1 cellular context compared by ENCODE assay signal in the genomic region with DNA sequence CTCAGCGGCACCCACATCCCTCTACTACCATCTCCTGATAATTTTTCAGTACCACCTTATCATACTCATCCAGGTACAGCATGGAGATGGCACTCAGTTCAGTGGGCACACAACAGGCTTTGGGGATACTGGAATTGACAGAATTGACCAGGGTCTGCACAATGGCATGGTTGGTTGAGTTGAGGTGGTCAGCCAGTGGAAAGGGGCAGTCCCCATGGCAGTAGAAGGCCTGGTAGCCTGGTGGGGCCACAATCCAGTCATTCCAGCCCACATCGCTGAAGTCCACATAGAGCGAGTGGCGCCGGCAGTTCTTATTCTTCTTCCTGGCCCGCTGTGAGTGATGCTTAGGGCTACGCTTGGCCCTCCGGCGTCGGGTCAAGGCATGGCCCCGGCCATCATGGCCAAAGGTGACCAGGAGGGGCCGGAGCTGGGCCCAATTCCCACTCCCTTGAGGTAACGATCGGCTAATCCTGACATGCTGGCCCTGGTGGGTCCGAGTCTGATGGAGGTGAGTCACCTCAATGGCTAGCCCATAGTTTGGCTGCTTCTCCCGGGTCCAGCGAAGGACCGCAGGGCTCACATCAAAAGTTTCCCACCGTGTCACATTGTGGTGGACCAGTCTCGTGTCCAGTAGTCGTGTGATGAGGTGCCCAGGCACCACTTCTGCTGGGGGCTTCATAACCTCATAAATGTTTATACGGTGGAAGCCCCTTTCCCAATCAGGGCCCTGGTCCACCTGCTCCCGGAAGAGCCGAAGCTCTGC.
TF ChIP-seq lines count a peak whose summit lies in the region.

No MANE protein-coding gene starts in this region.

TF ChIP-seq in HepG2, 621 proteins besides CTCF, POLR2A, EP300 and RAD21:
- no peak for TF ChIP-seq ZNF230 (CRISPR knock-in tag; IDR thresholded peaks at IDR 0.05)
- TF ChIP-seq, protein P1, sequence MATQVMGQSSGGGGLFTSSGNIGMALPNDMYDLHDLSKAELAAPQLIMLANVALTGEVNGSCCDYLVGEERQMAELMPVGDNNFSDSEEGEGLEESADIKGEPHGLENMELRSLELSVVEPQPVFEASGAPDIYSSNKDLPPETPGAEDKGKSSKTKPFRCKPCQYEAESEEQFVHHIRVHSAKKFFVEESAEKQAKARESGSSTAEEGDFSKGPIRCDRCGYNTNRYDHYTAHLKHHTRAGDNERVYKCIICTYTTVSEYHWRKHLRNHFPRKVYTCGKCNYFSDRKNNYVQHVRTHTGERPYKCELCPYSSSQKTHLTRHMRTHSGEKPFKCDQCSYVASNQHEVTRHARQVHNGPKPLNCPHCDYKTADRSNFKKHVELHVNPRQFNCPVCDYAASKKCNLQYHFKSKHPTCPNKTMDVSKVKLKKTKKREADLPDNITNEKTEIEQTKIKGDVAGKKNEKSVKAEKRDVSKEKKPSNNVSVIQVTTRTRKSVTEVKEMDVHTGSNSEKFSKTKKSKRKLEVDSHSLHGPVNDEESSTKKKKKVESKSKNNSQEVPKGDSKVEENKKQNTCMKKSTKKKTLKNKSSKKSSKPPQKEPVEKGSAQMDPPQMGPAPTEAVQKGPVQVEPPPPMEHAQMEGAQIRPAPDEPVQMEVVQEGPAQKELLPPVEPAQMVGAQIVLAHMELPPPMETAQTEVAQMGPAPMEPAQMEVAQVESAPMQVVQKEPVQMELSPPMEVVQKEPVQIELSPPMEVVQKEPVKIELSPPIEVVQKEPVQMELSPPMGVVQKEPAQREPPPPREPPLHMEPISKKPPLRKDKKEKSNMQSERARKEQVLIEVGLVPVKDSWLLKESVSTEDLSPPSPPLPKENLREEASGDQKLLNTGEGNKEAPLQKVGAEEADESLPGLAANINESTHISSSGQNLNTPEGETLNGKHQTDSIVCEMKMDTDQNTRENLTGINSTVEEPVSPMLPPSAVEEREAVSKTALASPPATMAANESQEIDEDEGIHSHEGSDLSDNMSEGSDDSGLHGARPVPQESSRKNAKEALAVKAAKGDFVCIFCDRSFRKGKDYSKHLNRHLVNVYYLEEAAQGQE (IDR thresholded peaks at IDR 0.05; ENCODE audit: borderline replicate concordance in 1 of 2, low read depth in 1 of 2, low read length in 2 of 2) = no peak
- TF ChIP-seq ZNF878 (CRISPR knock-in tag; IDR thresholded peaks at IDR 0.05) = no peak
- peak; percentile 53 for TF ChIP-seq RBM22 (optimal IDR thresholded peaks at IDR 0.05; ENCODE audit: low read length)
- TF ChIP-seq TBX3 (IDR thresholded peaks at IDR 0.05; ENCODE audit: borderline replicate concordance) = no peak
- TF ChIP-seq, protein P2, sequence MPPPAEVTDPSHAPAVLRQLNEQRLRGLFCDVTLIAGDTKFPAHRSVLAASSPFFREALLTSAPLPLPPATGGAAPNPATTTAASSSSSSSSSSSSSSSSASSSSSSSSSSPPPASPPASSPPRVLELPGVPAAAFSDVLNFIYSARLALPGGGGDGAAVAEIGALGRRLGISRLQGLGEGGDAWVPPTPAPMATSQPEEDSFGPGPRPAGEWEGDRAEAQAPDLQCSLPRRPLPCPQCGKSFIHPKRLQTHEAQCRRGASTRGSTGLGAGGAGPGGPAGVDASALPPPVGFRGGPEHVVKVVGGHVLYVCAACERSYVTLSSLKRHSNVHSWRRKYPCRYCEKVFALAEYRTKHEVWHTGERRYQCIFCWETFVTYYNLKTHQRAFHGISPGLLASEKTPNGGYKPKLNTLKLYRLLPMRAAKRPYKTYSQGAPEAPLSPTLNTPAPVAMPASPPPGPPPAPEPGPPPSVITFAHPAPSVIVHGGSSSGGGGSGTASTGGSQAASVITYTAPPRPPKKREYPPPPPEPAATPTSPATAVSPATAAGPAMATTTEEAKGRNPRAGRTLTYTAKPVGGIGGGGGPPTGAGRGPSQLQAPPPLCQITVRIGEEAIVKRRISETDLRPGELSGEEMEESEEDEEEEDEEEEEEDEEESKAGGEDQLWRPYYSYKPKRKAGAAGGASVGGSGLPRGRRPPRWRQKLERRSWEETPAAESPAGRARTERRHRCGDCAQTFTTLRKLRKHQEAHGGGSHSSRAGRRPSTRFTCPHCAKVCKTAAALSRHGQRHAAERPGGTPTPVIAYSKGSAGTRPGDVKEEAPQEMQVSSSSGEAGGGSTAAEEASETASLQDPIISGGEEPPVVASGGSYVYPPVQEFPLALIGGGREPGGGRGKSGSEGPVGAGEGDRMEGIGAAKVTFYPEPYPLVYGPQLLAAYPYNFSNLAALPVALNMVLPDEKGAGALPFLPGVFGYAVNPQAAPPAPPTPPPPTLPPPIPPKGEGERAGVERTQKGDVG (CRISPR knock-in tag; IDR thresholded peaks at IDR 0.05; ENCODE audit: borderline replicate concordance) = no peak
- TF ChIP-seq ZBTB7A (CRISPR knock-in tag; IDR thresholded peaks at IDR 0.05) = no peak
- no peak for TF ChIP-seq ZNF235 (CRISPR knock-in tag; IDR thresholded peaks at IDR 0.05; ENCODE audit: borderline replicate concordance)
- peak; percentile 54; the same call in 1 of the 2 replicates for TF ChIP-seq ZC3H13 (CRISPR knock-in tag; IDR thresholded peaks at IDR 0.05)
- no peak for TF ChIP-seq SSRP1 (CRISPR knock-in tag; IDR thresholded peaks at IDR 0.05)
- TF ChIP-seq ZNF543 (CRISPR knock-in tag; IDR thresholded peaks at IDR 0.05) = 0 out of 2 replicates have a peak, but pooled peaks have one; percentile 42
- no peak for TF ChIP-seq CBX1 (IDR thresholded peaks at IDR 0.05; ENCODE audit: low read depth)
- TF ChIP-seq ZSCAN25 (CRISPR knock-in tag; IDR thresholded peaks at IDR 0.05) = no peak
- TF ChIP-seq, protein P3, sequence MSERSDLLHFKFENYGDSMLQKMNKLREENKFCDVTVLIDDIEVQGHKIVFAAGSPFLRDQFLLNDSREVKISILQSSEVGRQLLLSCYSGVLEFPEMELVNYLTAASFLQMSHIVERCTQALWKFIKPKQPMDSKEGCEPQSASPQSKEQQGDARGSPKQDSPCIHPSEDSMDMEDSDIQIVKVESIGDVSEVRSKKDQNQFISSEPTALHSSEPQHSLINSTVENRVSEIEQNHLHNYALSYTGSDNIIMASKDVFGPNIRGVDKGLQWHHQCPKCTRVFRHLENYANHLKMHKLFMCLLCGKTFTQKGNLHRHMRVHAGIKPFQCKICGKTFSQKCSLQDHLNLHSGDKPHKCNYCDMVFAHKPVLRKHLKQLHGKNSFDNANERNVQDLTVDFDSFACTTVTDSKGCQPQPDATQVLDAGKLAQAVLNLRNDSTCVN (CRISPR knock-in tag; IDR thresholded peaks at IDR 0.05; ENCODE audit: borderline replicate concordance) = no peak
- TF ChIP-seq PAWR (CRISPR knock-in tag; IDR thresholded peaks at IDR 0.05; ENCODE audit: borderline replicate concordance) = no peak
- TF ChIP-seq HNRNPL (IDR thresholded peaks at IDR 0.05; ENCODE audit: low read depth, low read length) = 0 out of 2 replicates have a peak, but pooled peaks have one; percentile 41
- TF ChIP-seq, protein P4, sequence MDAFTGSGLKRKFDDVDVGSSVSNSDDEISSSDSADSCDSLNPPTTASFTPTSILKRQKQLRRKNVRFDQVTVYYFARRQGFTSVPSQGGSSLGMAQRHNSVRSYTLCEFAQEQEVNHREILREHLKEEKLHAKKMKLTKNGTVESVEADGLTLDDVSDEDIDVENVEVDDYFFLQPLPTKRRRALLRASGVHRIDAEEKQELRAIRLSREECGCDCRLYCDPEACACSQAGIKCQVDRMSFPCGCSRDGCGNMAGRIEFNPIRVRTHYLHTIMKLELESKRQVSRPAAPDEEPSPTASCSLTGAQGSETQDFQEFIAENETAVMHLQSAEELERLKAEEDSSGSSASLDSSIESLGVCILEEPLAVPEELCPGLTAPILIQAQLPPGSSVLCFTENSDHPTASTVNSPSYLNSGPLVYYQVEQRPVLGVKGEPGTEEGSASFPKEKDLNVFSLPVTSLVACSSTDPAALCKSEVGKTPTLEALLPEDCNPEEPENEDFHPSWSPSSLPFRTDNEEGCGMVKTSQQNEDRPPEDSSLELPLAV (CRISPR knock-in tag; conservative IDR thresholded peaks at IDR 0.05; ENCODE audit: low read depth) = no peak
- no peak for TF ChIP-seq ZNF644 (CRISPR knock-in tag; IDR thresholded peaks at IDR 0.05; ENCODE audit: low read depth)
- TF ChIP-seq ZNF33B (CRISPR knock-in tag; IDR thresholded peaks at IDR 0.05) = no peak
- no peak for TF ChIP-seq ZSCAN29 (CRISPR knock-in tag; conservative IDR thresholded peaks at IDR 0.05)
- peak; percentile 95 for TF ChIP-seq AGO2 (optimal IDR thresholded peaks at IDR 0.05; ENCODE audit: low read depth, low read length)
- no peak for TF ChIP-seq FLYWCH1 (CRISPR knock-in tag; IDR thresholded peaks at IDR 0.05)
- 0 out of 2 replicates have a peak, but pooled peaks have one; percentile 22 for TF ChIP-seq RBFOX2 (IDR thresholded peaks at IDR 0.05; ENCODE audit: low read depth, low read length)
- TF ChIP-seq, protein P5, sequence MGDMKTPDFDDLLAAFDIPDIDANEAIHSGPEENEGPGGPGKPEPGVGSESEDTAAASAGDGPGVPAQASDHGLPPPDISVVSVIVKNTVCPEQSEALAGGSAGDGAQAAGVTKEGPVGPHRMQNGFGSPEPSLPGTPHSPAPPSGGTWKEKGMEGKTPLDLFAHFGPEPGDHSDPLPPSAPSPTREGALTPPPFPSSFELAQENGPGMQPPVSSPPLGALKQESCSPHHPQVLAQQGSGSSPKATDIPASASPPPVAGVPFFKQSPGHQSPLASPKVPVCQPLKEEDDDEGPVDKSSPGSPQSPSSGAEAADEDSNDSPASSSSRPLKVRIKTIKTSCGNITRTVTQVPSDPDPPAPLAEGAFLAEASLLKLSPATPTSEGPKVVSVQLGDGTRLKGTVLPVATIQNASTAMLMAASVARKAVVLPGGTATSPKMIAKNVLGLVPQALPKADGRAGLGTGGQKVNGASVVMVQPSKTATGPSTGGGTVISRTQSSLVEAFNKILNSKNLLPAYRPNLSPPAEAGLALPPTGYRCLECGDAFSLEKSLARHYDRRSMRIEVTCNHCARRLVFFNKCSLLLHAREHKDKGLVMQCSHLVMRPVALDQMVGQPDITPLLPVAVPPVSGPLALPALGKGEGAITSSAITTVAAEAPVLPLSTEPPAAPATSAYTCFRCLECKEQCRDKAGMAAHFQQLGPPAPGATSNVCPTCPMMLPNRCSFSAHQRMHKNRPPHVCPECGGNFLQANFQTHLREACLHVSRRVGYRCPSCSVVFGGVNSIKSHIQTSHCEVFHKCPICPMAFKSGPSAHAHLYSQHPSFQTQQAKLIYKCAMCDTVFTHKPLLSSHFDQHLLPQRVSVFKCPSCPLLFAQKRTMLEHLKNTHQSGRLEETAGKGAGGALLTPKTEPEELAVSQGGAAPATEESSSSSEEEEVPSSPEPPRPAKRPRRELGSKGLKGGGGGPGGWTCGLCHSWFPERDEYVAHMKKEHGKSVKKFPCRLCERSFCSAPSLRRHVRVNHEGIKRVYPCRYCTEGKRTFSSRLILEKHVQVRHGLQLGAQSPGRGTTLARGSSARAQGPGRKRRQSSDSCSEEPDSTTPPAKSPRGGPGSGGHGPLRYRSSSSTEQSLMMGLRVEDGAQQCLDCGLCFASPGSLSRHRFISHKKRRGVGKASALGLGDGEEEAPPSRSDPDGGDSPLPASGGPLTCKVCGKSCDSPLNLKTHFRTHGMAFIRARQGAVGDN (CRISPR knock-in tag; IDR thresholded peaks at IDR 0.05) = peak; percentile 64
- TF ChIP-seq NONO (IDR thresholded peaks at IDR 0.05) = no peak
- no peak for TF ChIP-seq NONO (CRISPR knock-in tag; conservative IDR thresholded peaks at IDR 0.05)
- TF ChIP-seq KAT7 (CRISPR knock-in tag; IDR thresholded peaks at IDR 0.05; ENCODE audit: borderline replicate concordance) = no peak
- TF ChIP-seq, protein P6, sequence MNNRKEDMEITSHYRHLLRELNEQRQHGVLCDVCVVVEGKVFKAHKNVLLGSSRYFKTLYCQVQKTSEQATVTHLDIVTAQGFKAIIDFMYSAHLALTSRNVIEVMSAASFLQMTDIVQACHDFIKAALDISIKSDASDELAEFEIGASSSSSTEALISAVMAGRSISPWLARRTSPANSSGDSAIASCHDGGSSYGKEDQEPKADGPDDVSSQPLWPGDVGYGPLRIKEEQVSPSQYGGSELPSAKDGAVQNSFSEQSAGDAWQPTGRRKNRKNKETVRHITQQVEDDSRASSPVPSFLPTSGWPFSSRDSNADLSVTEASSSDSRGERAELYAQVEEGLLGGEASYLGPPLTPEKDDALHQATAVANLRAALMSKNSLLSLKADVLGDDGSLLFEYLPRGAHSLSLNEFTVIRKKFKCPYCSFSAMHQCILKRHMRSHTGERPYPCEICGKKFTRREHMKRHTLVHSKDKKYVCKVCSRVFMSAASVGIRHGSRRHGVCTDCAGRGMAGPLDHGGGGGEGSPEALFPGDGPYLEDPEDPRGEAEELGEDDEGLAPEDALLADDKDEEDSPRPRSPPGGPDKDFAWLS (CRISPR knock-in tag; IDR thresholded peaks at IDR 0.05; ENCODE audit: borderline replicate concordance) = no peak
- no peak for TF ChIP-seq ZNF792 (CRISPR knock-in tag; IDR thresholded peaks at IDR 0.05)
- TF ChIP-seq, protein P7, sequence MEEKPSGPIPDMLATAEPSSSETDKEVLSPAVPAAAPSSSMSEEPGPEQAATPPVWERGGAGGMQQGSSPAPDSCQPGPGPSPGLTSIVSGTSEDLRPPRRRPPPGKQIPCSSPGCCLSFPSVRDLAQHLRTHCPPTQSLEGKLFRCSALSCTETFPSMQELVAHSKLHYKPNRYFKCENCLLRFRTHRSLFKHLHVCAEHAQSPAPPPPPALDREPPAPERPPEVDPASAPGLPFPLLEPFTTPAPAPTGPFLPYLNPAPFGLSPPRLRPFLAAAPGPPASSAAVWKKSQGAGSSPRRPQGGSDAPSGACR (CRISPR knock-in tag; IDR thresholded peaks at IDR 0.05) = no peak
- no peak for TF ChIP-seq ZNF614 (CRISPR knock-in tag; IDR thresholded peaks at IDR 0.05; ENCODE audit: borderline replicate concordance)
- TF ChIP-seq, protein P8, sequence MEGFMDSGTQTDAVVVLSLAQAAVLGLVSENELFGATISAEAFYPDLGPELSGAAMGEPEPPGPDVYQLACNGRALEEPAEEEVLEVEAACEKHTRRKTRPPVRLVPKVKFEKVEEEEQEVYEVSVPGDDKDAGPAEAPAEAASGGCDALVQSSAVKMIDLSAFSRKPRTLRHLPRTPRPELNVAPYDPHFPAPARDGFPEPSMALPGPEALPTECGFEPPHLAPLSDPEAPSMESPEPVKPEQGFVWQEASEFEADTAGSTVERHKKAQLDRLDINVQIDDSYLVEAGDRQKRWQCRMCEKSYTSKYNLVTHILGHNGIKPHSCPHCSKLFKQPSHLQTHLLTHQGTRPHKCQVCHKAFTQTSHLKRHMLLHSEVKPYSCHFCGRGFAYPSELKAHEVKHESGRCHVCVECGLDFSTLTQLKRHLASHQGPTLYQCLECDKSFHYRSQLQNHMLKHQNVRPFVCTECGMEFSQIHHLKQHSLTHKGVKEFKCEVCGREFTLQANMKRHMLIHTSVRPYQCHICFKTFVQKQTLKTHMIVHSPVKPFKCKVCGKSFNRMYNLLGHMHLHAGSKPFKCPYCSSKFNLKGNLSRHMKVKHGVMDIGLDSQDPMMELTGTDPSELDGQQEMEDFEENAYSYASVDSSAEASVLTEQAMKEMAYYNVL (CRISPR knock-in tag; IDR thresholded peaks at IDR 0.05; ENCODE audit: borderline replicate concordance) = no peak
- TF ChIP-seq ZNF282 (IDR thresholded peaks at IDR 0.05; ENCODE audit: partially characterized antibody) = no peak
- TF ChIP-seq ATRX (CRISPR knock-in tag; IDR thresholded peaks at IDR 0.05; ENCODE audit: borderline replicate concordance) = no peak
- peak; percentile 24; the same call in 1 of the 2 replicates for TF ChIP-seq CENPT (CRISPR knock-in tag; IDR thresholded peaks at IDR 0.05; ENCODE audit: low read depth)
- no peak for TF ChIP-seq ZNF577 (CRISPR knock-in tag; IDR thresholded peaks at IDR 0.05; ENCODE audit: borderline replicate concordance, low read depth)
- no peak for TF ChIP-seq ZSCAN30 (CRISPR knock-in tag; IDR thresholded peaks at IDR 0.05)
- TF ChIP-seq ZSCAN31 (CRISPR knock-in tag; IDR thresholded peaks at IDR 0.05; ENCODE audit: low read depth) = no peak
